Comparison of ENCODE assay signal across 19 cellular contexts in the genomic region with DNA sequence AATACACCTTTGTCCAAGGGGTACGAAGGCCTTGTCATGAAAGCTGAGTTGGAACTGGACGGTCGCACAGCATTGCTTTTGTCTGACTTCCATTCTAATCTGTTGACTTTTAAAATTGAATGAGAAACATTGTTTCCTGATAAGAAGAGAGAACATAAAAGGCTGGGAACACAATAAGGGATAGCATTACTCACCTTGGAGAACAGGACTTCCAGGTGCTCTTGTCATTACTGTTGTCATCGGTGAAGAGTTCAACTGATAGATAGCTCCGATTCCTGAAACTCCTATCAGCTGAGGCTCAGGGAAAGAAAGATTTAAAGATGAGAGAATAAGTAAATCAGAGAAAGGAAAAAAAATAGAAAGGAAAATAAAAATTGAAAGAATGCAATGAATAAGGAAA.
DNase-seq lines count a peak whose midpoint lies in the region; ATAC-seq and TF ChIP-seq lines count a peak whose summit lies in the region.
"Had no signal": no experiment of that assay in that cellular context is flagged by ENCODE, and none has a peak within 500 bp of the region (broad histone marks: within the 10 kb centered on the region; RNA-seq: fewer than 3 reads in every experiment).

No MANE protein-coding gene starts in this region.

- TF ChIP-seq CTCF in epithelial cell of esophagus (IDR thresholded peaks at IDR 0.05; ENCODE audit: insufficient read depth, low read depth, low read length, missing control alignments): no peak

- DNase-seq in NCI-H1092 treated with DMSO at 0.1 percent for 48 hours (lab: John Stamatoyannopoulos, UW) (peak; percentile 16), NCI-H1092 (lab: John Stamatoyannopoulos, UW) (no peak), DMS53 (lab: John Stamatoyannopoulos, UW) (peak; percentile 48), NCI-H345 treated with DMSO at 0.1 percent for 48 hours (lab: John Stamatoyannopoulos, UW; ENCODE audit: unreplicated experiment) (peak; percentile 19), epithelial cell of esophagus (ENCODE audit: low read depth) (peak; percentile 2)
- DNase-seq in stimulated activated CD4-positive, alpha-beta T cell treated with anti-CD3 and anti-CD28 coated beads, Interleukin-1b, Interleukin-23, amount 100 ng/mL, for 48 hours: no peak
- no peak for DNase-seq in activated CD4-positive, CD25-positive, alpha-beta regulatory T cell treated with anti-CD3 and anti-CD28 coated beads, Interleukin-2, amount 50 U/mL, for 72 hours
- DNase-seq: ACHN; CD4-positive, alpha-beta T cell; MG63; NCI-H1436; NCI-H2081 treated with DMSO at 0.1 percent for 48 hours; NCI-H446; NCI-H69; SJCRH30; T-cell had no signal

- no peak for ATAC-seq in GM19455 (IDR thresholded peaks at IDR 0.05; ENCODE audit: unreplicated experiment)
- ATAC-seq: K562, T-cell had no signal

- no peak overlapping the region for H3K4me3 ChIP-seq in epithelial cell of esophagus (ENCODE audit: low read length)
- H3K4me3 ChIP-seq: BLaER1, K562, MG63, SJCRH30 had no signal

Comparison
In these comparisons a context has a peak if more than half of its experiments do, and no peak if none do; other contexts are left out.
1. DNase-seq: peak in NCI-H1092 treated with DMSO at 0.1 percent for 48 hours (single experiment), DMS53 (single experiment), NCI-H345 treated with DMSO at 0.1 percent for 48 hours (single experiment) and epithelial cell of esophagus (single experiment); none in NCI-H1092 (single experiment), stimulated activated CD4-positive, alpha-beta T cell treated with anti-CD3 and anti-CD28 coated beads, Interleukin-1b, Interleukin-23, amount 100 ng/mL, for 48 hours (single experiment) and activated CD4-positive, CD25-positive, alpha-beta regulatory T cell treated with anti-CD3 and anti-CD28 coated beads, Interleukin-2, amount 50 U/mL, for 72 hours (single experiment).